ENCODE assay signal across 17 cellular contexts in genomic region chr4:37653601-37654000, GRCh38. TPM values are rescaled to one million over a fixed set of nuclear protein-coding genes. Genes with fewer than 3 reads are reported as not detected.
A peak's percentile ranks its signal among the peaks of the same experiment; 100 is the strongest.
DNase-seq lines count a peak whose midpoint lies in the region; ATAC-seq and TF ChIP-seq lines count a peak whose summit lies in the region.
"Had no signal": no experiment of that assay in that cellular context is flagged by ENCODE, and none has a peak within 500 bp of the region (broad histone marks: within the 10 kb centered on the region; RNA-seq: fewer than 3 reads in every experiment).

No MANE protein-coding gene starts in this region.

- H3K4me3 ChIP-seq in A673 (ENCODE audit: low read depth, low read length, poor library complexity, severe bottlenecking) (no peak overlapping the region), choroid plexus epithelial cell (ENCODE audit: low read depth, low read length) (no peak overlapping the region), right atrium auricular region (no peak overlapping the region)
- H3K4me3 ChIP-seq: ovary, uterus had no signal

- no peak for TF ChIP-seq CTCF in A673 (conservative IDR thresholded peaks at IDR 0.05; ENCODE audit: low read depth, low read length)
- TF ChIP-seq CTCF in choroid plexus epithelial cell (conservative IDR thresholded peaks at IDR 0.05; ENCODE audit: low read depth, low read length) = no peak
- TF ChIP-seq CTCF in right atrium auricular region (IDR thresholded peaks at IDR 0.05) = no peak

- H3K36me3 ChIP-seq in A673 (ENCODE audit: insufficient read depth, low read length, poor library complexity, severe bottlenecking) (no peaks in the 10 kb centered on the region), right atrium auricular region (no peaks in the 10 kb centered on the region)
- H3K36me3 ChIP-seq: ovary, uterus had no signal

- no TSS peak for BruUV-seq in A673 (replicated peaks; lab: Mats Ljungman, UMichigan)

- POLR2A ChIA-PET in A673 (lab: Charles Lee; ENCODE audit: low non-redundant PET) = no interaction called here

- peaks cover 13% of the 10 kb centered on the region for H3K4me1 ChIP-seq in A673 (ENCODE audit: insufficient read depth, low read length, poor library complexity, severe bottlenecking)
- no peaks in the 10 kb centered on the region for H3K4me1 ChIP-seq in right atrium auricular region
- H3K4me1 ChIP-seq: uterus had no signal

- DNase-seq in A673 (ENCODE audit: low spot score) = peak; percentile 92
- peak; percentile 62 for DNase-seq in MV-4-11 (lab: John Stamatoyannopoulos, UW)
- peak; percentile 48 for DNase-seq in choroid plexus epithelial cell (ENCODE audit: low read depth)
- DNase-seq in NOMO-1 treated with dmso at 0.1 percent for 144 hours (lab: John Stamatoyannopoulos, UW; ENCODE audit: unreplicated experiment) = no peak
- no peak for DNase-seq in NCI-H2029 treated with DMSO at 0.1 percent for 48 hours (lab: John Stamatoyannopoulos, UW)
- DNase-seq in DMS53 treated with DMSO at 0.1 percent for 48 hours (lab: John Stamatoyannopoulos, UW; ENCODE audit: unreplicated experiment) = no peak
- DNase-seq in right atrium auricular region (ENCODE audit: low spot score) = no peak
- DNase-seq: activated naive CD4-positive, alpha-beta T cell treated with anti-CD3 and anti-CD28 coated beads, Interleukin-2, amount 50 U/mL, for 16 hours; central memory CD4-positive, alpha-beta T cell; DMS79; hypothalamus; mesenchymal stem cell; NCI-H1694; ovary; uterus had no signal

- no peaks in the 10 kb centered on the region for H3K27me3 ChIP-seq in A673 (replicated peaks; ENCODE audit: insufficient read depth, low read depth, low read length, poor library complexity)
- no peaks in the 10 kb centered on the region for H3K27me3 ChIP-seq in right atrium auricular region
- H3K27me3 ChIP-seq: ovary, uterus had no signal

- CTCF ChIA-PET in A673 (lab: Charles Lee) = no interaction called here

- intact Hi-C loops in A673 (cut with micrococcal nuclease; ENCODE audit: unreplicated experiment) = no loop called here

- H3K27ac ChIP-seq in A673 (ENCODE audit: low read depth, low read length, poor library complexity, severe bottlenecking) = no peak overlapping the region
- H3K27ac ChIP-seq in right atrium auricular region = no peak overlapping the region
- H3K27ac ChIP-seq: HL-60, ovary, uterus had no signal

- ATAC-seq in GM21390 (IDR thresholded peaks at IDR 0.05; ENCODE audit: unreplicated experiment) = peak; percentile 14

- H3K9me3 ChIP-seq in A673 (ENCODE audit: low read depth, low read length, poor library complexity, severe bottlenecking) (no peaks in the 10 kb centered on the region), right atrium auricular region (peaks cover 0 to 14% of the 10 kb centered on the region in 2 donors)
- H3K9me3 ChIP-seq: ovary, uterus had no signal

RNA-seq across cellular contexts. Expression of gene RELL1, which starts 32.6 kb away (rescaled TPM):
- total RNA-seq in A673 (2021) (6.0 and 7.2 TPM in 2 replicates), right atrium auricular region (10 to 100 TPM; 25.3 to 33.9 TPM)

Comparison
In these comparisons a context has a peak if more than half of its experiments do, and no peak if none do; other contexts are left out.
1. DNase-seq: peak in A673 (single experiment), MV-4-11 (single experiment) and choroid plexus epithelial cell (single experiment); none in NOMO-1 treated with dmso at 0.1 percent for 144 hours (single experiment), NCI-H2029 treated with DMSO at 0.1 percent for 48 hours (single experiment), DMS53 treated with DMSO at 0.1 percent for 48 hours (single experiment) and right atrium auricular region (single experiment).